1 cellular context compared by ENCODE assay signal in the genomic region with DNA sequence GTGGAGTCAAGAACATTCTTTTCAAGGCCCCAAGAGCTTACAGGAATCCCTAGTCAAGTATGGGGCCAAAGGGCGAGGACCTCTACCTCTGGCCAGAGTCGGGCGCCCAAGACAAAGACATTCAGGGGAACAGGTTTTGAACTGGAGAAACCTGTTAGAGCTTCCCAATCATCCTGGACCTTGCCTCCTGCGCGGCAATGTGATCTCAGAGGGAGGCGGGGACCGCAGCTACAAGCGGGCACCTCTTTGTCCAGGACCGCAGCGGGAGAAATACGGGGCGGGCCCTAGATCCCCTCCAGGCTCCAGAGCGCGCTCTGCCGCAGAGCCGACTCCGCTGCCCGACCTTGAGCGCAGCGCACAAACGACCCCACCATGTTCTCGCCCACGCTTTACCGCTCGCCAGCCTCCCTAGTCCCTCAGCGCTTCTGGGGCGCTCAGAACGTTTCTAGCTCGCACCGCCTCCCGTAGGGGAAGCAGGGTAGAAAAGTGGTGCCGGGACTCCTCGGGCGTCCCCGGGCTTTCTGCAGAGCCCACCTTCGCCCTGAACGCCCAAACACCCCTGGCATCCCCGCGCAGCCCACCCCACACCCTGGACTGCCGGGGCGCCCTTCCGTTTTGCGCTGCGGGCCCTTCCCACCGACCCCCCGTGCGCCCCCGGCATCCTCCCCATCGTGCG.
TF ChIP-seq lines count a peak whose summit lies in the region.

No MANE protein-coding gene starts in this region.

TF ChIP-seq in HepG2, 621 proteins besides CTCF, POLR2A, EP300 and RAD21 (continues in another document):
- TF ChIP-seq, protein P1, sequence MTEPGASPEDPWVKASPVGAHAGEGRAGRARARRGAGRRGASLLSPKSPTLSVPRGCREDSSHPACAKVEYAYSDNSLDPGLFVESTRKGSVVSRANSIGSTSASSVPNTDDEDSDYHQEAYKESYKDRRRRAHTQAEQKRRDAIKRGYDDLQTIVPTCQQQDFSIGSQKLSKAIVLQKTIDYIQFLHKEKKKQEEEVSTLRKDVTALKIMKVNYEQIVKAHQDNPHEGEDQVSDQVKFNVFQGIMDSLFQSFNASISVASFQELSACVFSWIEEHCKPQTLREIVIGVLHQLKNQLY (CRISPR knock-in tag; IDR thresholded peaks at IDR 0.05) = no peak; the same call in 1 of the 2 replicates
- TF ChIP-seq KDM4B (CRISPR knock-in tag; IDR thresholded peaks at IDR 0.05) = no peak
- peak; percentile 37; the same call in 1 of the 2 replicates for TF ChIP-seq SIN3A (IDR thresholded peaks at IDR 0.05; ENCODE audit: borderline replicate concordance, low read depth, low read length)
- 0 out of 2 replicates have a peak, but pooled peaks have one; percentile 58 for TF ChIP-seq ZNF782 (CRISPR knock-in tag; IDR thresholded peaks at IDR 0.05; ENCODE audit: borderline replicate concordance)
- TF ChIP-seq KLF16 (CRISPR knock-in tag; IDR thresholded peaks at IDR 0.05) = 0 out of 4 replicates have a peak, but pooled peaks of 1 of the 2 experiments have one; percentile 21
- TF ChIP-seq ZSCAN25 (CRISPR knock-in tag; IDR thresholded peaks at IDR 0.05) = peak; percentile 37; the same call in 1 of the 2 replicates
- TF ChIP-seq ZNF264 (CRISPR knock-in tag; IDR thresholded peaks at IDR 0.05) = peak; percentile 45; the same call in 1 of the 2 replicates
- TF ChIP-seq SP1 (IDR thresholded peaks at IDR 0.05) = no peak
- TF ChIP-seq SP1 (CRISPR knock-in tag; IDR thresholded peaks at IDR 0.05) = 0 out of 2 replicates have a peak, but pooled peaks have one; percentile 19
- TF ChIP-seq NFE2 (CRISPR knock-in tag; IDR thresholded peaks at IDR 0.05) = no peak
- TF ChIP-seq, protein P2, sequence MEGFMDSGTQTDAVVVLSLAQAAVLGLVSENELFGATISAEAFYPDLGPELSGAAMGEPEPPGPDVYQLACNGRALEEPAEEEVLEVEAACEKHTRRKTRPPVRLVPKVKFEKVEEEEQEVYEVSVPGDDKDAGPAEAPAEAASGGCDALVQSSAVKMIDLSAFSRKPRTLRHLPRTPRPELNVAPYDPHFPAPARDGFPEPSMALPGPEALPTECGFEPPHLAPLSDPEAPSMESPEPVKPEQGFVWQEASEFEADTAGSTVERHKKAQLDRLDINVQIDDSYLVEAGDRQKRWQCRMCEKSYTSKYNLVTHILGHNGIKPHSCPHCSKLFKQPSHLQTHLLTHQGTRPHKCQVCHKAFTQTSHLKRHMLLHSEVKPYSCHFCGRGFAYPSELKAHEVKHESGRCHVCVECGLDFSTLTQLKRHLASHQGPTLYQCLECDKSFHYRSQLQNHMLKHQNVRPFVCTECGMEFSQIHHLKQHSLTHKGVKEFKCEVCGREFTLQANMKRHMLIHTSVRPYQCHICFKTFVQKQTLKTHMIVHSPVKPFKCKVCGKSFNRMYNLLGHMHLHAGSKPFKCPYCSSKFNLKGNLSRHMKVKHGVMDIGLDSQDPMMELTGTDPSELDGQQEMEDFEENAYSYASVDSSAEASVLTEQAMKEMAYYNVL (CRISPR knock-in tag; IDR thresholded peaks at IDR 0.05; ENCODE audit: borderline replicate concordance) = 0 out of 2 replicates have a peak, but pooled peaks have one; percentile 54
- no peak for TF ChIP-seq PRDM4 (CRISPR knock-in tag; IDR thresholded peaks at IDR 0.05; ENCODE audit: borderline replicate concordance)
- no peak for TF ChIP-seq MTA1 (CRISPR knock-in tag; IDR thresholded peaks at IDR 0.05; ENCODE audit: borderline replicate concordance)
- peak; percentile 70; the same call in 1 of the 2 replicates for TF ChIP-seq TOPORS (CRISPR knock-in tag; IDR thresholded peaks at IDR 0.05)
- TF ChIP-seq GPN1 (CRISPR knock-in tag; IDR thresholded peaks at IDR 0.05; ENCODE audit: borderline replicate concordance) = 0 out of 2 replicates have a peak, but pooled peaks have one; percentile 61
- peak; percentile 41; the same call in 1 of the 2 replicates for TF ChIP-seq GABPB1 (CRISPR knock-in tag; IDR thresholded peaks at IDR 0.05)
- TF ChIP-seq, protein P3, sequence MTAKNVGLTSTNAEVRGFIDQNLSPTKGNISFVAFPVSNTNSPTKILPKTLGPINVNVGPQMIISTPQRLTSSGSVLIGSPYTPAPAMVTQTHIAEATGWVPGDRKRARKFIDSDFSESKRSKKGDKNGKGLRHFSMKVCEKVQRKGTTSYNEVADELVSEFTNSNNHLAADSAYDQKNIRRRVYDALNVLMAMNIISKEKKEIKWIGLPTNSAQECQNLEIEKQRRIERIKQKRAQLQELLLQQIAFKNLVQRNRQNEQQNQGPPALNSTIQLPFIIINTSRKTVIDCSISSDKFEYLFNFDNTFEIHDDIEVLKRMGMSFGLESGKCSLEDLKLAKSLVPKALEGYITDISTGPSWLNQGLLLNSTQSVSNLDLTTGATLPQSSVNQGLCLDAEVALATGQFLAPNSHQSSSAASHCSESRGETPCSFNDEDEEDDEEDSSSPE (CRISPR knock-in tag; IDR thresholded peaks at IDR 0.05) = peak; percentile 64
- TF ChIP-seq NKX3-1 (CRISPR knock-in tag; IDR thresholded peaks at IDR 0.05) = 0 out of 2 replicates have a peak, but pooled peaks have one; percentile 16
- TF ChIP-seq RXRA (CRISPR knock-in tag; IDR thresholded peaks at IDR 0.05) = peak; percentile 51; the same call in 1 of the 2 replicates
- peak; percentile 39; the same call in 1 of the 2 replicates for TF ChIP-seq CREM (IDR thresholded peaks at IDR 0.05)
- no peak for TF ChIP-seq CREM (CRISPR knock-in tag; IDR thresholded peaks at IDR 0.05)
- TF ChIP-seq ATF1 (CRISPR knock-in tag; IDR thresholded peaks at IDR 0.05) = 0 out of 2 replicates have a peak, but pooled peaks have one; percentile 28
- TF ChIP-seq, protein P4, sequence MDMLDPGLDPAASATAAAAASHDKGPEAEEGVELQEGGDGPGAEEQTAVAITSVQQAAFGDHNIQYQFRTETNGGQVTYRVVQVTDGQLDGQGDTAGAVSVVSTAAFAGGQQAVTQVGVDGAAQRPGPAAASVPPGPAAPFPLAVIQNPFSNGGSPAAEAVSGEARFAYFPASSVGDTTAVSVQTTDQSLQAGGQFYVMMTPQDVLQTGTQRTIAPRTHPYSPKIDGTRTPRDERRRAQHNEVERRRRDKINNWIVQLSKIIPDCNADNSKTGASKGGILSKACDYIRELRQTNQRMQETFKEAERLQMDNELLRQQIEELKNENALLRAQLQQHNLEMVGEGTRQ (IDR thresholded peaks at IDR 0.05; ENCODE audit: low read depth, low read length) = no peak
- TF ChIP-seq, protein P4 (CRISPR knock-in tag; IDR thresholded peaks at IDR 0.05; ENCODE audit: borderline replicate concordance) = no peak
- no peak for TF ChIP-seq ETS1 (CRISPR knock-in tag; IDR thresholded peaks at IDR 0.05)
- TF ChIP-seq SPEN (CRISPR knock-in tag; IDR thresholded peaks at IDR 0.05; ENCODE audit: low read depth) = peak; percentile 43; the same call in 1 of the 2 replicates
- TF ChIP-seq TAF1 (CRISPR knock-in tag; IDR thresholded peaks at IDR 0.05) = peak; percentile 71
- peak; percentile 36; the same call in 1 of the 2 replicates for TF ChIP-seq ZBTB14 (CRISPR knock-in tag; IDR thresholded peaks at IDR 0.05)
- no peak for TF ChIP-seq ZNF180 (CRISPR knock-in tag; IDR thresholded peaks at IDR 0.05; ENCODE audit: borderline replicate concordance, low read depth)
- 0 out of 2 replicates have a peak, but pooled peaks have one; percentile 39 for TF ChIP-seq THRA (CRISPR knock-in tag; IDR thresholded peaks at IDR 0.05; ENCODE audit: borderline replicate concordance)
- TF ChIP-seq, protein P5, sequence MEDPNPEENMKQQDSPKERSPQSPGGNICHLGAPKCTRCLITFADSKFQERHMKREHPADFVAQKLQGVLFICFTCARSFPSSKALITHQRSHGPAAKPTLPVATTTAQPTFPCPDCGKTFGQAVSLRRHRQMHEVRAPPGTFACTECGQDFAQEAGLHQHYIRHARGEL (CRISPR knock-in tag; IDR thresholded peaks at IDR 0.05) = no peak
- TF ChIP-seq, protein P6, sequence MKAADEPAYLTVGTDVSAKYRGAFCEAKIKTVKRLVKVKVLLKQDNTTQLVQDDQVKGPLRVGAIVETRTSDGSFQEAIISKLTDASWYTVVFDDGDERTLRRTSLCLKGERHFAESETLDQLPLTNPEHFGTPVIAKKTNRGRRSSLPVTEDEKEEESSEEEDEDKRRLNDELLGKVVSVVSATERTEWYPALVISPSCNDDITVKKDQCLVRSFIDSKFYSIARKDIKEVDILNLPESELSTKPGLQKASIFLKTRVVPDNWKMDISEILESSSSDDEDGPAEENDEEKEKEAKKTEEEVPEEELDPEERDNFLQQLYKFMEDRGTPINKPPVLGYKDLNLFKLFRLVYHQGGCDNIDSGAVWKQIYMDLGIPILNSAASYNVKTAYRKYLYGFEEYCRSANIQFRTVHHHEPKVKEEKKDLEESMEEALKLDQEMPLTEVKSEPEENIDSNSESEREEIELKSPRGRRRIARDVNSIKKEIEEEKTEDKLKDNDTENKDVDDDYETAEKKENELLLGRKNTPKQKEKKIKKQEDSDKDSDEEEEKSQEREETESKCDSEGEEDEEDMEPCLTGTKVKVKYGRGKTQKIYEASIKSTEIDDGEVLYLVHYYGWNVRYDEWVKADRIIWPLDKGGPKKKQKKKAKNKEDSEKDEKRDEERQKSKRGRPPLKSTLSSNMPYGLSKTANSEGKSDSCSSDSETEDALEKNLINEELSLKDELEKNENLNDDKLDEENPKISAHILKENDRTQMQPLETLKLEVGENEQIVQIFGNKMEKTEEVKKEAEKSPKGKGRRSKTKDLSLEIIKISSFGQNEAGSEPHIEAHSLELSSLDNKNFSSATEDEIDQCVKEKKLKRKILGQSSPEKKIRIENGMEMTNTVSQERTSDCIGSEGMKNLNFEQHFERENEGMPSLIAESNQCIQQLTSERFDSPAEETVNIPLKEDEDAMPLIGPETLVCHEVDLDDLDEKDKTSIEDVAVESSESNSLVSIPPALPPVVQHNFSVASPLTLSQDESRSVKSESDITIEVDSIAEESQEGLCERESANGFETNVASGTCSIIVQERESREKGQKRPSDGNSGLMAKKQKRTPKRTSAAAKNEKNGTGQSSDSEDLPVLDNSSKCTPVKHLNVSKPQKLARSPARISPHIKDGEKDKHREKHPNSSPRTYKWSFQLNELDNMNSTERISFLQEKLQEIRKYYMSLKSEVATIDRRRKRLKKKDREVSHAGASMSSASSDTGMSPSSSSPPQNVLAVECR (CRISPR knock-in tag; IDR thresholded peaks at IDR 0.05; ENCODE audit: borderline replicate concordance) = peak; percentile 66; the same call in 1 of the 2 replicates
- 0 out of 2 replicates have a peak, but pooled peaks have one; percentile 15 for TF ChIP-seq RXRB (CRISPR knock-in tag; IDR thresholded peaks at IDR 0.05; ENCODE audit: borderline replicate concordance)
- TF ChIP-seq YEATS4 (CRISPR knock-in tag; IDR thresholded peaks at IDR 0.05; ENCODE audit: borderline replicate concordance) = peak; percentile 77
- no peak for TF ChIP-seq PAF1 (CRISPR knock-in tag; IDR thresholded peaks at IDR 0.05)
